Comparison of ENCODE assay signal across 20 cellular contexts in genomic region chr3:97958796-97959195, GRCh38.
"Had no signal": no experiment of that assay in that cellular context is flagged by ENCODE, and none has a peak within 500 bp of the region (broad histone marks: within the 10 kb centered on the region; RNA-seq: fewer than 3 reads in every experiment).

No MANE protein-coding gene starts in this region.

- H3K9me3 ChIP-seq: body of pancreas, esophagus muscularis mucosa, left lung, ovary, upper lobe of left lung had no signal

- H3K36me3 Mint-ChIP-seq: neural progenitor cell had no signal

- H3K4me1 Mint-ChIP-seq: neural progenitor cell had no signal

- H3K27me3 ChIP-seq: body of pancreas, esophagus muscularis mucosa, left lung, neural progenitor cell, ovary, upper lobe of left lung had no signal

- H3K27ac Mint-ChIP-seq: naive B cell; neural progenitor cell; stimulated activated naive B cell treated with anti-CD40 and anti-IgM and Interleukin-4, amounts not matched to agents 10 μg/mL and 1 μg/mL and 100 μg/mL, for 72 hours had no signal

- H3K36me3 ChIP-seq: neural progenitor cell, ovary had no signal

- H3K9ac ChIP-seq: neural progenitor cell had no signal

- H3K27ac ChIP-seq: body of pancreas, esophagus muscularis mucosa, left lung, neural progenitor cell, ovary, upper lobe of left lung had no signal

- H3K4me3 Mint-ChIP-seq: activated T-cell treated with anti-CD3 and anti-CD28 coated beads, Interleukin-2, amount 50 U/mL, for 4 hours; naive B cell; neural progenitor cell; stimulated activated naive B cell treated with anti-CD40 and anti-IgM and Interleukin-4, amounts not matched to agents 10 μg/mL and 1 μg/mL and 100 μg/mL, for 72 hours had no signal

- H3K4me1 ChIP-seq: neural progenitor cell had no signal

- H3K4me2 ChIP-seq: neural progenitor cell had no signal

- H2AFZ ChIP-seq: neural progenitor cell had no signal

- H3K9me3 Mint-ChIP-seq: activated T-cell treated with anti-CD3 and anti-CD28 coated beads, Interleukin-2, amount 50 U/mL, for 4 hours; naive B cell; neural progenitor cell; stimulated activated naive B cell treated with anti-CD40 and anti-IgM and Interleukin-4, amounts not matched to agents 10 μg/mL and 1 μg/mL and 100 μg/mL, for 72 hours had no signal

- DNase-seq: activated CD4-positive, alpha-beta T cell treated with anti-CD3 and anti-CD28 coated beads for 1 hour; activated CD4-positive, alpha-beta T cell treated with anti-CD3 and anti-CD28 coated beads, Interleukin-2, amount 50 U/mL, for 48 hours; activated effector memory CD4-positive, alpha-beta T cell treated with Interleukin-2 at 50 U/mL for 16 hours; activated naive CD4-positive, alpha-beta T cell treated with anti-CD3 and anti-CD28 coated beads, Interleukin-2, amount 50 U/mL, for 16 hours; activated T-cell treated with anti-CD3 and anti-CD28 coated beads, Interleukin-2, amount 50 U/mL, for 4 hours; body of pancreas; central memory CD4-positive, alpha-beta T cell; cortex of kidney; effector CD4-positive, alpha-beta T cell; hypothalamus; kidney; left lung; naive B cell; ovary; stimulated activated CD4-positive, alpha-beta T cell treated with anti-CD3 and anti-CD28 coated beads, Interleukin-4, amount 100 ng/mL, for 1 hour; stimulated activated naive B cell treated with anti-CD40 and anti-IgM and Interleukin-4, amounts not matched to agents 10 μg/mL and 1 μg/mL and 100 μg/mL, for 72 hours; T-helper 9 cell had no signal

- H3K4me3 ChIP-seq: body of pancreas, esophagus muscularis mucosa, left lung, neural progenitor cell, ovary, upper lobe of left lung had no signal

- ATAC-seq: activated T-cell treated with anti-CD3 and anti-CD28 coated beads, Interleukin-2, amount 50 U/mL, for 4 hours; body of pancreas; left lung; stimulated activated naive B cell treated with anti-CD40 and anti-IgM and Interleukin-4, amounts not matched to agents 10 μg/mL and 1 μg/mL and 100 μg/mL, for 72 hours had no signal

- H3K27me3 Mint-ChIP-seq: naive B cell; stimulated activated naive B cell treated with anti-CD40 and anti-IgM and Interleukin-4, amounts not matched to agents 10 μg/mL and 1 μg/mL and 100 μg/mL, for 72 hours had no signal
